In the genomic region with DNA sequence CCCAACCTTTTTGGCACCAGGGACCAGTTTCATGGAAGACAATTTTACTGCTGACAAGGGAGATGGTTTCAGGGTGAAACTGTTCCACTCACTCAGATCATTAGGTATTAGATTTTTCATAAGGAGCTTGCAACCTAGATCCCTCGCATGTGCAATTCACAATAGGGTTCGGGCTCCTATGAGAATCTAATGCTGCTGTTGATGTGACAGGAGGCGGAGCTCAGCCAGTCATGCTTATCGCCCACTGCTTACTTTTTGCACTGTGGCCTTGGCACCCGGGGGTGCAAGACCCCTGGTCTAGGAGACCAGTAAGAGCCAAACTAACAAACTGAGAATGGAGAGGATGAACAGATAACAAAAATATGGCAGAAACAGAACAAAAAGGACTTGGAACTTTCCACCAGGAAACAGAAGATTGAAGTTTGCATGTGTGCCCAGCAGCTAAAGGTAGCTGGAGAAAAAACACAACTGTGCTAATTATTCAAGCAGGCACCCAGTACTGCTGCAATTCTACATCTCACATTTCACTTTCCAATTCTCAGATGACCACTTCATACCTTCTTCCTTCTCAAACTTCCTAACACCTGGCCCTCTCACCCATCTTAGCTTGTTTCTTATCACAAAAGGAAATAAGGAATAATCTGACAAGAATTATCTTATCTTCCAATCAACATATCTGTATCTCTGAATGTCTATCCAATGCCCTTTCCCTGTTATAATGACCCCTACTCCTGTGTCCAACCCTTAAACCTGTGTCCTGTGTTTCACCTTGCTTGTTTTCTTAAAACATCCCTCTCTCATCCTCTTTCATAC, we compare ENCODE assay signal across 1 cellular context.
TF ChIP-seq lines count a peak whose summit lies in the region.

No MANE protein-coding gene starts in this region.

TF ChIP-seq in WTC11, 78 proteins besides CTCF, POLR2A, EP300 and RAD21 (continued from another document):
- TF ChIP-seq, protein P1, sequence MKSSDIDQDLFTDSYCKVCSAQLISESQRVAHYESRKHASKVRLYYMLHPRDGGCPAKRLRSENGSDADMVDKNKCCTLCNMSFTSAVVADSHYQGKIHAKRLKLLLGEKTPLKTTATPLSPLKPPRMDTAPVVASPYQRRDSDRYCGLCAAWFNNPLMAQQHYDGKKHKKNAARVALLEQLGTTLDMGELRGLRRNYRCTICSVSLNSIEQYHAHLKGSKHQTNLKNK (CRISPR knock-in tag; IDR thresholded peaks at IDR 0.05): no peak
- TF ChIP-seq ZNF121 (CRISPR knock-in tag; IDR thresholded peaks at IDR 0.05): no peak
- no peak for TF ChIP-seq NFATC4 (CRISPR knock-in tag; IDR thresholded peaks at IDR 0.05)
- no peak for TF ChIP-seq CREM (CRISPR knock-in tag; IDR thresholded peaks at IDR 0.05)
- TF ChIP-seq, protein P2, sequence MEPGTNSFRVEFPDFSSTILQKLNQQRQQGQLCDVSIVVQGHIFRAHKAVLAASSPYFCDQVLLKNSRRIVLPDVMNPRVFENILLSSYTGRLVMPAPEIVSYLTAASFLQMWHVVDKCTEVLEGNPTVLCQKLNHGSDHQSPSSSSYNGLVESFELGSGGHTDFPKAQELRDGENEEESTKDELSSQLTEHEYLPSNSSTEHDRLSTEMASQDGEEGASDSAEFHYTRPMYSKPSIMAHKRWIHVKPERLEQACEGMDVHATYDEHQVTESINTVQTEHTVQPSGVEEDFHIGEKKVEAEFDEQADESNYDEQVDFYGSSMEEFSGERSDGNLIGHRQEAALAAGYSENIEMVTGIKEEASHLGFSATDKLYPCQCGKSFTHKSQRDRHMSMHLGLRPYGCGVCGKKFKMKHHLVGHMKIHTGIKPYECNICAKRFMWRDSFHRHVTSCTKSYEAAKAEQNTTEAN (CRISPR knock-in tag; IDR thresholded peaks at IDR 0.05): no peak
- TF ChIP-seq, protein P3, sequence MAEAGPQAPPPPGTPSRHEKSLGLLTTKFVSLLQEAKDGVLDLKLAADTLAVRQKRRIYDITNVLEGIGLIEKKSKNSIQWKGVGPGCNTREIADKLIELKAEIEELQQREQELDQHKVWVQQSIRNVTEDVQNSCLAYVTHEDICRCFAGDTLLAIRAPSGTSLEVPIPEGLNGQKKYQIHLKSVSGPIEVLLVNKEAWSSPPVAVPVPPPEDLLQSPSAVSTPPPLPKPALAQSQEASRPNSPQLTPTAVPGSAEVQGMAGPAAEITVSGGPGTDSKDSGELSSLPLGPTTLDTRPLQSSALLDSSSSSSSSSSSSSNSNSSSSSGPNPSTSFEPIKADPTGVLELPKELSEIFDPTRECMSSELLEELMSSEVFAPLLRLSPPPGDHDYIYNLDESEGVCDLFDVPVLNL (CRISPR knock-in tag; IDR thresholded peaks at IDR 0.05; ENCODE audit: borderline replicate concordance, low read depth): no peak
- no peak for TF ChIP-seq SMAD4 (CRISPR knock-in tag; IDR thresholded peaks at IDR 0.05)
- no peak for TF ChIP-seq GTF2I (CRISPR knock-in tag; conservative IDR thresholded peaks at IDR 0.05)
- TF ChIP-seq NR2C2 (CRISPR knock-in tag; IDR thresholded peaks at IDR 0.05): no peak
- TF ChIP-seq, protein P4, sequence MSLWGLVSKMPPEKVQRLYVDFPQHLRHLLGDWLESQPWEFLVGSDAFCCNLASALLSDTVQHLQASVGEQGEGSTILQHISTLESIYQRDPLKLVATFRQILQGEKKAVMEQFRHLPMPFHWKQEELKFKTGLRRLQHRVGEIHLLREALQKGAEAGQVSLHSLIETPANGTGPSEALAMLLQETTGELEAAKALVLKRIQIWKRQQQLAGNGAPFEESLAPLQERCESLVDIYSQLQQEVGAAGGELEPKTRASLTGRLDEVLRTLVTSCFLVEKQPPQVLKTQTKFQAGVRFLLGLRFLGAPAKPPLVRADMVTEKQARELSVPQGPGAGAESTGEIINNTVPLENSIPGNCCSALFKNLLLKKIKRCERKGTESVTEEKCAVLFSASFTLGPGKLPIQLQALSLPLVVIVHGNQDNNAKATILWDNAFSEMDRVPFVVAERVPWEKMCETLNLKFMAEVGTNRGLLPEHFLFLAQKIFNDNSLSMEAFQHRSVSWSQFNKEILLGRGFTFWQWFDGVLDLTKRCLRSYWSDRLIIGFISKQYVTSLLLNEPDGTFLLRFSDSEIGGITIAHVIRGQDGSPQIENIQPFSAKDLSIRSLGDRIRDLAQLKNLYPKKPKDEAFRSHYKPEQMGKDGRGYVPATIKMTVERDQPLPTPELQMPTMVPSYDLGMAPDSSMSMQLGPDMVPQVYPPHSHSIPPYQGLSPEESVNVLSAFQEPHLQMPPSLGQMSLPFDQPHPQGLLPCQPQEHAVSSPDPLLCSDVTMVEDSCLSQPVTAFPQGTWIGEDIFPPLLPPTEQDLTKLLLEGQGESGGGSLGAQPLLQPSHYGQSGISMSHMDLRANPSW (CRISPR knock-in tag; conservative IDR thresholded peaks at IDR 0.05; ENCODE audit: low read depth): no peak
- TF ChIP-seq CREB1 (CRISPR knock-in tag; IDR thresholded peaks at IDR 0.05): no peak
- TF ChIP-seq TCF7 (CRISPR knock-in tag; IDR thresholded peaks at IDR 0.05; ENCODE audit: low read depth): no peak
- TF ChIP-seq GRHL2 (CRISPR knock-in tag; IDR thresholded peaks at IDR 0.05; ENCODE audit: insufficient replicate concordance, severe bottlenecking): no peak
- no peak for TF ChIP-seq ATF1 (CRISPR knock-in tag; IDR thresholded peaks at IDR 0.05)
- no peak for TF ChIP-seq ZNF396 (CRISPR knock-in tag; IDR thresholded peaks at IDR 0.05; ENCODE audit: borderline replicate concordance)
- no peak for TF ChIP-seq ZNF317 (CRISPR knock-in tag; IDR thresholded peaks at IDR 0.05; ENCODE audit: borderline replicate concordance, low read depth)
